ENCODE assay signal across 2 cellular contexts in genomic region chr6:160024152-160024551, GRCh38.
A peak's percentile ranks its signal among the peaks of the same experiment; 100 is the strongest.
TF ChIP-seq lines count a peak whose summit lies in the region.

No MANE protein-coding gene starts in this region.

TF ChIP-seq in IMR-90, 13 proteins besides CTCF, POLR2A, EP300 and RAD21:
- TF ChIP-seq MAFK (IDR thresholded peaks at IDR 0.05; ENCODE audit: low read depth, low read length), result no peak
- peak; percentile 66 for TF ChIP-seq CEBPB (IDR thresholded peaks at IDR 0.05; ENCODE audit: low read depth, low read length)
- no peak for TF ChIP-seq RCOR1 (IDR thresholded peaks at IDR 0.05; ENCODE audit: insufficient replicate concordance, low read length)
- TF ChIP-seq MAZ (IDR thresholded peaks at IDR 0.05; ENCODE audit: borderline replicate concordance, low read depth, low read length), result no peak
- no peak for TF ChIP-seq USF2 (IDR thresholded peaks at IDR 0.05; ENCODE audit: low read depth, low read length)
- no peak for TF ChIP-seq CHD1 (IDR thresholded peaks at IDR 0.05; ENCODE audit: low read depth, low read length)

TF ChIP-seq in HepG2, 621 proteins besides CTCF, POLR2A, EP300 and RAD21:
- TF ChIP-seq ZNF432 (CRISPR knock-in tag; IDR thresholded peaks at IDR 0.05; ENCODE audit: borderline replicate concordance), result no peak
- TF ChIP-seq, protein P1, sequence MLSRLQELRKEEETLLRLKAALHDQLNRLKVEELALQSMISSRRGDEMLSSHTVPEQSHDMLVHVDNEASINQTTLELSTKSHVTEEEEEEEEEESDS (CRISPR knock-in tag; IDR thresholded peaks at IDR 0.05; ENCODE audit: borderline replicate concordance), result no peak
- TF ChIP-seq CEBPB (IDR thresholded peaks at IDR 0.05; ENCODE audit: borderline replicate concordance, low read depth, low read length), result 0 out of 2 replicates have a peak, but pooled peaks have one; percentile 72
